Comparison of ENCODE assay signal across 8 cellular contexts in genomic region chr1:185045793-185046441, GRCh38. TPM values are rescaled to one million over a fixed set of nuclear protein-coding genes. Genes with fewer than 3 reads are reported as not detected.
DNase-seq lines count a peak whose midpoint lies in the region; ATAC-seq lines count a peak whose summit lies in the region.

No MANE protein-coding gene starts in this region.

- peak overlapping the region; percentile 93 to 98 (median 94) for H3K4me3 Mint-ChIP-seq in T-cell
- peak overlapping the region; percentile 96 for H3K4me3 Mint-ChIP-seq in central memory CD8-positive, alpha-beta T cell

- CTCF ChIA-PET in T-cell (lab: Charles Lee): interaction anchor here (0.6 to 1.1 kb wide), 12 partner anchors 11 to 1443 kb away, joined by 3 to 4 read pairs (median 3); no protein-coding TSS in a partner anchor

- POLR2A ChIA-PET in T-cell (lab: Charles Lee): interaction anchor here (0.5 to 1.0 kb wide), 11 partner anchors 10 to 294 kb away, joined by 3 to 12 read pairs (median 5); partner anchors contain the start of gene IVNS1ABP (in 1 of the 2)

- H3K9me3 Mint-ChIP-seq in T-cell: no peaks in the 10 kb centered on the region
- H3K9me3 Mint-ChIP-seq in central memory CD8-positive, alpha-beta T cell: no peaks in the 10 kb centered on the region

- H3K27me3 ChIP-seq in layer of hippocampus (ENCODE audit: control insufficient read depth, insufficient read depth, low read length): no peaks in the 10 kb centered on the region

- H3K4me1 Mint-ChIP-seq in T-cell: peaks cover 55 to 59% (median 57%) of the 10 kb centered on the region in 3 donors
- H3K4me1 Mint-ChIP-seq in central memory CD8-positive, alpha-beta T cell: peaks cover 52% of the 10 kb centered on the region

- ATAC-seq in GM19463 (IDR thresholded peaks at IDR 0.05; ENCODE audit: unreplicated experiment) (peak; percentile 27), T-cell (replicated peaks in 1 of 4) (peak; percentile 6 to 42 (median 32)), GM18517 (IDR thresholded peaks at IDR 0.05; ENCODE audit: unreplicated experiment) (no peak)
- peak; percentile 26 for ATAC-seq in central memory CD8-positive, alpha-beta T cell (replicated peaks; ENCODE audit: extremely low read depth, poor library complexity, severe bottlenecking)

- H3K27me3 Mint-ChIP-seq in T-cell: no peaks in the 10 kb centered on the region
- H3K27me3 Mint-ChIP-seq in central memory CD8-positive, alpha-beta T cell: no peaks in the 10 kb centered on the region

- peaks cover under 1% of the 10 kb centered on the region for H3K36me3 Mint-ChIP-seq in T-cell
- H3K36me3 Mint-ChIP-seq in central memory CD8-positive, alpha-beta T cell (ENCODE audit: insufficient read depth): peaks cover 4% of the 10 kb centered on the region

- DNase-seq in COR-L47 (lab: John Stamatoyannopoulos, UW) (peak; percentile 19), HS-27A (ENCODE audit: low read depth) (peak; percentile 9), T-cell (peak in 20 of 34 experiments; percentile 1 to 27 (median 8))
- DNase-seq in central memory CD8-positive, alpha-beta T cell (ENCODE audit: low spot score in 2 of 2): no peak
- peak; percentile 24 for DNase-seq in stimulated activated CD4-positive, alpha-beta T cell treated with anti-CD3 and anti-CD28 coated beads, Interleukin-4, amount 100 ng/mL, for 1 hour

- H3K27ac ChIP-seq in layer of hippocampus (ENCODE audit: low read depth, low read length): peak overlapping the region; percentile 68

- peak overlapping the region; percentile 71 to 76 for H3K27ac Mint-ChIP-seq in T-cell
- H3K27ac Mint-ChIP-seq in central memory CD8-positive, alpha-beta T cell (ENCODE audit: low read depth): peak overlapping the region; percentile 71

RNA-seq across cellular contexts. Expression of gene RNF2, which starts 0.6 kb away (rescaled TPM):
- 10 to 100 TPM; 17.0 to 24.0 (median 21.0) TPM for total RNA-seq in T-cell

Comparison
In these comparisons a context has a peak if more than half of its experiments do, and no peak if none do; other contexts are left out.
1. DNase-seq: peak in COR-L47 (single experiment), HS-27A (single experiment), T-cell (20 of 34) and stimulated activated CD4-positive, alpha-beta T cell treated with anti-CD3 and anti-CD28 coated beads, Interleukin-4, amount 100 ng/mL, for 1 hour (single experiment); none in central memory CD8-positive, alpha-beta T cell (0 of 2).